8 cellular contexts compared by ENCODE assay signal in the genomic region with DNA sequence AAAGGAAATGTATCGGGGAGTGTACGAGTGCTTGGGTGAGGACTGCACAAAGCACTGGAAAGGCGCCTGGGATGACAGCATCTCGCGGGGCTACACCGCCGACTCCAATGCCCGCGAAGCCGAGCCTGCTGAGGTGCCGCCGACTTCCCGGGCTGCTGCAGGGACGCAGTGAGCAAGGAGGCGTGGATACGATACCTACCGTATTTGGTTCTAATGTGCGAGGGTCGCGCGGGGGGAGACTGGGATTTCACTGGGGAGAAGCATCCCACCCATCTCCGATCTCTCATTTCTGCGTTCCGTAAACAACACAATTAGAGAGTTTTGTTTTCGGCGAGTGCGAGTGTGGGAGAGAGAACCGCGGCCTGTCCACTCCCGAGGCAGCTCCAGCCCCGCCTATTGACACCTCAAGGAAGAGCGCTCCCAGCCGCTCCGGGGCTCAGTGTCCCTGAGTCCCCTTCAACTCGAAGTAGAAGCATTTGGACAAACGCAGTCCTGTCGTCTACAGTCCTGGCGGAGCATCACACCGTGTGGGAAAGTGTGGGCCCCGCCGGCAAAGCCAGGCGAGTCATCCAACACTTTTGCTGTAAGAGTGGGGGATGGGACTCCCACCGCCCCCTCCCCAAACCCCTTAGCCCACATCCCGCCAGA. TPM values are rescaled to one million over a fixed set of nuclear protein-coding genes. Genes with fewer than 3 reads are reported as not detected.
DNase-seq lines count a peak whose midpoint lies in the region; ATAC-seq and TF ChIP-seq lines count a peak whose summit lies in the region.

No MANE protein-coding gene starts in this region.

- peak overlapping the region; percentile 83 for H3K4me3 Mint-ChIP-seq in mesothelial cell of epicardium

- no peaks in the 10 kb centered on the region for H3K36me3 ChIP-seq in SJCRH30
- no peaks in the 10 kb centered on the region for H3K36me3 ChIP-seq in effector memory CD4-positive, alpha-beta T cell (ENCODE audit: control insufficient read depth, insufficient read depth, low read length)
- no peaks in the 10 kb centered on the region for H3K36me3 ChIP-seq in aorta (ENCODE audit: control insufficient read depth in 1 of 2, insufficient read depth in 2 of 2, low read length in 1 of 2)

- no peak for DNase-seq in AG09309 (ENCODE audit: low read depth)
- peak; percentile 65 to 76 for DNase-seq in SJCRH30
- no peak for DNase-seq in effector memory CD4-positive, alpha-beta T cell
- peak in 1 of 2 experiments; percentile 65 for DNase-seq in mesothelial cell of epicardium (ENCODE audit: low spot score in 2 of 2, unreplicated experiment in 2 of 2)
- DNase-seq in aorta, result peak; percentile 72 to 87
- no peak for DNase-seq in SIG-M5 (lab: John Stamatoyannopoulos, UW)

- no peaks in the 10 kb centered on the region for H3K36me3 Mint-ChIP-seq in mesothelial cell of epicardium

- H3K4me1 Mint-ChIP-seq in mesothelial cell of epicardium, result peaks cover 59% of the 10 kb centered on the region

- H3K4me3 ChIP-seq in AG09309 (ENCODE audit: control insufficient read depth, low read depth, low read length) (peak overlapping the region; percentile 47), SJCRH30 (peak overlapping the region; percentile 77), aorta (ENCODE audit: low read length in 2 of 2) (peak overlapping the region; percentile 78 to 94)
- H3K4me3 ChIP-seq in effector memory CD4-positive, alpha-beta T cell (ENCODE audit: insufficient read depth, low read depth, low read length, poor library complexity, severe bottlenecking), result peak overlapping the region; percentile 64

- H3K27me3 Mint-ChIP-seq in mesothelial cell of epicardium (ENCODE audit: low read depth), result peaks cover 86% of the 10 kb centered on the region

- H3K9me3 ChIP-seq in SJCRH30 (replicated peaks) (no peaks in the 10 kb centered on the region), aorta (ENCODE audit: control insufficient read depth, low read length) (no peaks in the 10 kb centered on the region)
- H3K9me3 ChIP-seq in effector memory CD4-positive, alpha-beta T cell (ENCODE audit: control insufficient read depth, low read length), result no peaks in the 10 kb centered on the region

- peak overlapping the region; percentile 63 for H3K27ac ChIP-seq in SJCRH30
- no peak overlapping the region for H3K27ac ChIP-seq in effector memory CD4-positive, alpha-beta T cell (ENCODE audit: insufficient read depth, low read length, poor library complexity, severe bottlenecking)
- H3K27ac ChIP-seq in aorta (ENCODE audit: low read depth in 1 of 2, low read length in 2 of 2), result peak overlapping the region; percentile 91 to 95

- H3K4me1 ChIP-seq in SJCRH30 (peaks cover 8% of the 10 kb centered on the region; the same call in 1 of the 2 replicates), aorta (ENCODE audit: control insufficient read depth in 1 of 2, insufficient read depth in 2 of 2, low read length in 2 of 2) (no peaks in the 10 kb centered on the region)
- H3K4me1 ChIP-seq in effector memory CD4-positive, alpha-beta T cell (ENCODE audit: control insufficient read depth, insufficient read depth, low read length, poor library complexity, severe bottlenecking), result peaks cover 27% of the 10 kb centered on the region

- H3K27ac Mint-ChIP-seq in mesothelial cell of epicardium, result peak overlapping the region; percentile 58

- ATAC-seq in GM18861 (IDR thresholded peaks at IDR 0.05; ENCODE audit: unreplicated experiment) (peak; percentile 3), HG03280 (IDR thresholded peaks at IDR 0.05; ENCODE audit: unreplicated experiment) (peak; percentile 16), aorta (ENCODE audit: low FRiP score) (peak; percentile 44)

- intact Hi-C loops in aorta (cut with DNase I), result loop anchor here (2.0 to 10.0 kb wide), 6 partner anchors 107 to 437 kb away; no protein-coding TSS in a partner anchor

- H3K27me3 ChIP-seq in SJCRH30, result no peaks in the 10 kb centered on the region
- peaks cover 72% of the 10 kb centered on the region for H3K27me3 ChIP-seq in effector memory CD4-positive, alpha-beta T cell (replicated peaks; ENCODE audit: control insufficient read depth, insufficient read depth, low read length, poor library complexity, severe bottlenecking)
- H3K27me3 ChIP-seq in aorta (ENCODE audit: control insufficient read depth in 1 of 2, insufficient read depth in 2 of 2, low read length in 1 of 2), result no peaks in the 10 kb centered on the region

- 0 to 1% methylated on average over 44 of the region's 44 CpGs for WGBS in aorta, 2 donors

- TF ChIP-seq CTCF in AG09309 (IDR thresholded peaks at IDR 0.05; ENCODE audit: control insufficient read depth, insufficient read depth, low read depth, low read length, missing control alignments) (peak; percentile 14), mesothelial cell of epicardium (IDR thresholded peaks at IDR 0.05; ENCODE audit: unreplicated experiment) (no peak)

- no peaks in the 10 kb centered on the region for H3K9me3 Mint-ChIP-seq in mesothelial cell of epicardium

RNA-seq across cellular contexts. Expression of a gene that starts 1.8 kb away (rescaled TPM):
- 19.7 and 20.8 TPM in 2 replicates for total RNA-seq in SJCRH30 (2014; rRNA removed; shearing (Covaris generic))
- total RNA-seq in mesothelial cell of epicardium (29.2 to 32.8 TPM (median 30.2 TPM) in 3 replicates), aorta (10 to 100 TPM; 36.5 to 73.7 TPM)
- polyA plus RNA-seq in aorta, result 10 to 100 TPM in 1 of 2 donors, 1 to 10 TPM in 1; 9.8 to 11.9 TPM

Comparison
In these comparisons a context has a peak if more than half of its experiments do, and no peak if none do; other contexts are left out.
1. DNase-seq: peak in SJCRH30 (2 of 2) and aorta (2 of 2); none in AG09309 (single experiment), effector memory CD4-positive, alpha-beta T cell (0 of 3) and SIG-M5 (single experiment).
2. Peak in every context shown above with its lines, with median percentiles within 50 percentile points of each other: H3K4me3 ChIP-seq and ATAC-seq.